In the genomic region with DNA sequence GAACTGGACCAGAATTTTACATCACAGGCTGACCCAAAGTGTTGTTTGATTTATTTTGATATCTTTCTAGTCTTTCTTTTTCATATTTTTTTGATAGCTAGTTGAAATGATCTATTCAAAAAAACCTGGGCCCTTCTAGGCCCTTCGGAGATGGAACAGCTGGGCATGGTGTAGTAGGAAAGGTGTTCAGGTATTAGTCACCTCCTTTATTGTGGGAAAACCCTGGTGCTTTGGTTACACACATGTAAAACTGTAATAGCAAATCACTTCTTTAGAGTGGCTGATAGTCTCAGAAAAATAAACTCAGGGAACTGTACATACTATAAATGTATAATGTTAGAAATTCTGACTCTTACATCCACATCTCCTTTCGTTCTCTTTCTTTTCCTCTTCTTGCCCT, we compare ENCODE assay signal across 21 cellular contexts.
DNase-seq lines count a peak whose midpoint lies in the region; ATAC-seq, FAIRE-seq and TF ChIP-seq lines count a peak whose summit lies in the region.
"Had no signal": no experiment of that assay in that cellular context is flagged by ENCODE, and none has a peak within 500 bp of the region (broad histone marks: within the 10 kb centered on the region; RNA-seq: fewer than 3 reads in every experiment).

No MANE protein-coding gene starts in this region.

- H3K9me3 ChIP-seq in GM12878 (replicated peaks; ENCODE audit: control insufficient read depth, insufficient read depth, low read length): no peaks in the 10 kb centered on the region
- H3K9me3 ChIP-seq: BE2C had no signal

- H3K4me2 ChIP-seq in GM12878 (ENCODE audit: control insufficient read depth, insufficient read depth): no peak overlapping the region
- H3K4me2 ChIP-seq: BLaER1 treated with 17β-estradiol and CSF1 and Interleukin-3, amounts not matched to agents 10 nM and 100 nM; GM23338 had no signal

- DNase-seq in DMS53 (lab: John Stamatoyannopoulos, UW) (peak; percentile 6), DMS53 treated with DMSO at 0.1 percent for 48 hours (lab: John Stamatoyannopoulos, UW; ENCODE audit: unreplicated experiment) (no peak), GM12878 (ENCODE audit: low read depth, low spot score) (no peak), hippocampal formation (lab: John Stamatoyannopoulos, UW) (no peak), amygdala (lab: John Stamatoyannopoulos, UW) (no peak)
- DNase-seq: ACHN; AML-193; BE2C; CD4-positive, alpha-beta T cell; CD8-positive, alpha-beta memory T cell; DMS79; EL; GDM1; H9 had no signal

- 2% methylated on average over 2 of the region's 2 CpGs for WGBS in GM12878 (ENCODE audit: insufficient coverage, insufficient replicate concordance, low lambda C conversion rate, missing lambda C conversion rate)

- SMC1A ChIA-PET in GM12878 (lab: Charles Lee; ENCODE audit: uncharacterized antibody, unreplicated experiment): no interaction called here

- no peaks in the 10 kb centered on the region for H4K20me1 ChIP-seq in GM12878 (ENCODE audit: control insufficient read depth, insufficient read depth)
- H4K20me1 ChIP-seq: BLaER1 treated with 17β-estradiol and CSF1 and Interleukin-3, amounts not matched to agents 10 nM and 100 nM had no signal

- TF ChIP-seq CTCF in GM12878 (IDR thresholded peaks at IDR 0.05 in 2 of 3, conservative IDR thresholded peaks at IDR 0.05 in 1 of 3; ENCODE audit: control insufficient read depth in 2 of 3, extremely low read depth in 1 of 3, insufficient read depth in 1 of 3, low read depth in 3 of 3, low read length in 3 of 3): no peak

- H3K27me3 ChIP-seq in ACC112 (ENCODE audit: insufficient read depth, low read length): peaks cover 11% of the 10 kb centered on the region
- H3K27me3 ChIP-seq in GM12878 (replicated peaks in 1 of 2; ENCODE audit: control insufficient read depth in 2 of 2, insufficient read depth in 2 of 2, low read length in 1 of 2): no peaks in the 10 kb centered on the region; a peak in 1 of 4 replicates
- H3K27me3 ChIP-seq: BE2C; BLaER1 treated with 17β-estradiol and CSF1 and Interleukin-3, amounts not matched to agents 10 nM and 100 nM had no signal

- RAD21 ChIA-PET in GM12878 (lab: Charles Lee; ENCODE audit: unreplicated experiment): no interaction called here

- no peak for TF ChIP-seq RAD21 in GM12878 (IDR thresholded peaks at IDR 0.05; ENCODE audit: insufficient read depth, low read depth, low read length)

- no peak for TF ChIP-seq POLR2A in GM12878 (IDR thresholded peaks at IDR 0.05; ENCODE audit: low read depth, low read length)

- no peak for FAIRE-seq in GM12878 (lab: Jason Lieb, UNC)
- FAIRE-seq: GM12891, GM18507 had no signal

- H3K4me3 ChIP-seq in ACC112 (ENCODE audit: low read depth, low read length) (no peak overlapping the region), GM12878 (no peak overlapping the region)
- H3K4me3 ChIP-seq: BLaER1 treated with 17β-estradiol and CSF1 and Interleukin-3, amounts not matched to agents 10 nM and 100 nM; GM23338 had no signal

- ATAC-seq in GM12878: no peak
- ATAC-seq: GM23338, HCT116 had no signal

- CTCF ChIA-PET in GM12878 (lab: Yijun Ruan, JAX): interaction anchor here (1.8 kb wide), 1 partner anchor 12 kb away, joined by 5 read pairs; no protein-coding TSS in a partner anchor

- TF ChIP-seq EP300 in GM12878 (IDR thresholded peaks at IDR 0.05; ENCODE audit: borderline replicate concordance in 1 of 2, control insufficient read depth in 1 of 2, low read depth in 2 of 2, low read length in 2 of 2): no peak

- H3K36me3 ChIP-seq in ACC112 (ENCODE audit: insufficient read depth, low read length) (no peaks in the 10 kb centered on the region), GM12878 (ENCODE audit: control insufficient read depth in 2 of 2, insufficient read depth in 2 of 2, low read length in 1 of 2) (no peaks in the 10 kb centered on the region)
- H3K36me3 ChIP-seq: BE2C; BLaER1 treated with 17β-estradiol and CSF1 and Interleukin-3, amounts not matched to agents 10 nM and 100 nM had no signal

- POLR2A ChIA-PET in GM12878 (lab: Charles Lee): no interaction called here

- no peak overlapping the region for H3K9ac ChIP-seq in GM12878 (ENCODE audit: control insufficient read depth, insufficient read depth, low read length)
- H3K9ac ChIP-seq: BLaER1 treated with 17β-estradiol and CSF1 and Interleukin-3, amounts not matched to agents 10 nM and 100 nM had no signal

- no peak overlapping the region for H3K27ac ChIP-seq in ACC112 (ENCODE audit: low read depth, low read length)
- no peak overlapping the region for H3K27ac ChIP-seq in GM12878 (ENCODE audit: control insufficient read depth, insufficient read depth)
- H3K27ac ChIP-seq: 22Rv1; BLaER1 treated with 17β-estradiol and CSF1 and Interleukin-3, amounts not matched to agents 10 nM and 100 nM had no signal

- H3K4me1 ChIP-seq in ACC112 (ENCODE audit: control insufficient read depth, insufficient read depth, low read length, unreplicated experiment) (no peaks in the 10 kb centered on the region), GM12878 (ENCODE audit: control insufficient read depth, insufficient read depth, low read length) (no peaks in the 10 kb centered on the region)
- H3K4me1 ChIP-seq: BE2C; BLaER1 treated with 17β-estradiol and CSF1 and Interleukin-3, amounts not matched to agents 10 nM and 100 nM had no signal

- in situ Hi-C loops in GM12878 (cut with MboI): no loop called here

- H3K79me2 ChIP-seq in ACC112 (ENCODE audit: control insufficient read depth, insufficient read depth, low read length, unreplicated experiment) (no peaks in the 10 kb centered on the region), GM12878 (ENCODE audit: control insufficient read depth, insufficient read depth, low read length) (no peaks in the 10 kb centered on the region)

- BruUV-seq in GM12878 (replicated peaks; lab: Mats Ljungman, UMichigan): no TSS peak

- H2AFZ ChIP-seq in ACC112 (ENCODE audit: low read length, unreplicated experiment) (peak overlapping the region; percentile 3), GM12878 (ENCODE audit: control insufficient read depth, low read depth, low read length) (no peak overlapping the region)
- H2AFZ ChIP-seq: GM23338 had no signal

- intact Hi-C loops in GM12878 (cut with micrococcal nuclease; ENCODE audit: unreplicated experiment): no loop called here

TF ChIP-seq in GM12878, 131 proteins besides CTCF, POLR2A, EP300 and RAD21:
- TF ChIP-seq RUNX3 (IDR thresholded peaks at IDR 0.05; ENCODE audit: low read length) (peak; percentile 55), TCF7 (IDR thresholded peaks at IDR 0.05; ENCODE audit: borderline replicate concordance) (peak; percentile 63; the same call in 1 of the 2 replicates)
- TF ChIP-seq, protein P1, sequence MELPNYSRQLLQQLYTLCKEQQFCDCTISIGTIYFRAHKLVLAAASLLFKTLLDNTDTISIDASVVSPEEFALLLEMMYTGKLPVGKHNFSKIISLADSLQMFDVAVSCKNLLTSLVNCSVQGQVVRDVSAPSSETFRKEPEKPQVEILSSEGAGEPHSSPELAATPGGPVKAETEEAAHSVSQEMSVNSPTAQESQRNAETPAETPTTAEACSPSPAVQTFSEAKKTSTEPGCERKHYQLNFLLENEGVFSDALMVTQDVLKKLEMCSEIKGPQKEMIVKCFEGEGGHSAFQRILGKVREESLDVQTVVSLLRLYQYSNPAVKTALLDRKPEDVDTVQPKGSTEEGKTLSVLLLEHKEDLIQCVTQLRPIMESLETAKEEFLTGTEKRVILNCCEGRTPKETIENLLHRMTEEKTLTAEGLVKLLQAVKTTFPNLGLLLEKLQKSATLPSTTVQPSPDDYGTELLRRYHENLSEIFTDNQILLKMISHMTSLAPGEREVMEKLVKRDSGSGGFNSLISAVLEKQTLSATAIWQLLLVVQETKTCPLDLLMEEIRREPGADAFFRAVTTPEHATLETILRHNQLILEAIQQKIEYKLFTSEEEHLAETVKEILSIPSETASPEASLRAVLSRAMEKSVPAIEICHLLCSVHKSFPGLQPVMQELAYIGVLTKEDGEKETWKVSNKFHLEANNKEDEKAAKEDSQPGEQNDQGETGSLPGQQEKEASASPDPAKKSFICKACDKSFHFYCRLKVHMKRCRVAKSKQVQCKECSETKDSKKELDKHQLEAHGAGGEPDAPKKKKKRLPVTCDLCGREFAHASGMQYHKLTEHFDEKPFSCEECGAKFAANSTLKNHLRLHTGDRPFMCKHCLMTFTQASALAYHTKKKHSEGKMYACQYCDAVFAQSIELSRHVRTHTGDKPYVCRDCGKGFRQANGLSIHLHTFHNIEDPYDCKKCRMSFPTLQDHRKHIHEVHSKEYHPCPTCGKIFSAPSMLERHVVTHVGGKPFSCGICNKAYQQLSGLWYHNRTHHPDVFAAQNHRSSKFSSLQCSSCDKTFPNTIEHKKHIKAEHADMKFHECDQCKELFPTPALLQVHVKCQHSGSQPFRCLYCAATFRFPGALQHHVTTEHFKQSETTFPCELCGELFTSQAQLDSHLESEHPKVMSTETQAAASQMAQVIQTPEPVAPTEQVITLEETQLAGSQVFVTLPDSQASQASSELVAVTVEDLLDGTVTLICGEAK (IDR thresholded peaks at IDR 0.05; ENCODE audit: borderline replicate concordance): no peak
TF ChIP-seq in GM12878: peak in this region for 2.
